In the genomic region with DNA sequence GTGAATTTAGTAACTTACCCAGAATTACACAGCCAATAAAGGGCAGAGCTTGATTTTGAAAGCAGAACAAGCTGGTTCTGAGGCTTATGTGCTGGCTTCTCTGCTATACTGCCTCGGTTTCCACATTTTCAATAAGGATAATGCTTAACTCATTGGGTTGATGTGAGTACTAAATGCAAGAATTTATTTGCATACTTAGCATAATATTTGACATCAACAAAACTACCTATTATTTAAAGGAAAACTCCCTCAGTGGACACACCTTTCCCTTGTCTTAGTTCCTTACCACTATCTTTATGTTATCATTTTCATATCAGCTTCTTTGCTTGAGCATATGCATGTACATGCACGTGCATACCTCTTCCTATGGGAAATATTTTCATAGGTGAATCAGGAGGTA, we compare ENCODE assay signal across 23 cellular contexts. TPM values are rescaled to one million over a fixed set of nuclear protein-coding genes. Genes with fewer than 3 reads are reported as not detected.
"Had no signal": no experiment of that assay in that cellular context is flagged by ENCODE, and none has a peak within 500 bp of the region (broad histone marks: within the 10 kb centered on the region; RNA-seq: fewer than 3 reads in every experiment).

No MANE protein-coding gene starts in this region.

- ATAC-seq: activated CD4-positive, CD25-positive, alpha-beta regulatory T cell treated with anti-CD3 and anti-CD28 coated beads, Interleukin-2, amount 50 U/mL, for 24 hours; activated CD8-positive, alpha-beta T cell treated with anti-CD3 and anti-CD28 coated beads, Interleukin-2, amount 10 ng/mL, durations not matched to agents 7 days and 5 days; activated naive CD8-positive, alpha-beta T cell treated with anti-CD3 and anti-CD28 coated beads, Interleukin-2, amount 50 U/mL, for 24 hours; foreskin keratinocyte had no signal

- H3K36me3 ChIP-seq: ascending aorta, breast epithelium, left lung, tibial nerve, vagina had no signal

- H3K27ac ChIP-seq: ascending aorta, breast epithelium, foreskin keratinocyte, left lung, tibial nerve, vagina had no signal

- H3K4me3 Mint-ChIP-seq: activated CD4-positive, alpha-beta T cell treated with anti-CD3 and anti-CD28 coated beads, Interleukin-2, amount 10 ng/mL, durations not matched to agents 7 days and 5 days; activated CD8-positive, alpha-beta T cell treated with anti-CD3 and anti-CD28 coated beads, Interleukin-2, amount 10 ng/mL, durations not matched to agents 7 days and 5 days; activated naive CD4-positive, alpha-beta T cell treated with anti-CD3 and anti-CD28 coated beads for 36 hours; activated naive CD8-positive, alpha-beta T cell treated with anti-CD3 and anti-CD28 coated beads, Interleukin-2, amount 50 U/mL, for 24 hours; activated T-cell treated with anti-CD3 and anti-CD28 coated beads, Interleukin-2, amount 50 U/mL, for 24 hours had no signal

- H3K27me3 ChIP-seq: ascending aorta, foreskin keratinocyte, vagina had no signal

- DNase-seq: activated CD4-positive, alpha-beta T cell treated with anti-CD3 and anti-CD28 coated beads, Interleukin-2, amount 10 ng/mL, durations not matched to agents 7 days and 5 days; activated CD8-positive, alpha-beta T cell treated with anti-CD3 and anti-CD28 coated beads, Interleukin-2, amount 10 ng/mL, durations not matched to agents 7 days and 5 days; activated naive CD4-positive, alpha-beta T cell treated with anti-CD3 and anti-CD28 coated beads for 36 hours; activated naive CD8-positive, alpha-beta T cell treated with anti-CD3 and anti-CD28 coated beads, Interleukin-2, amount 50 U/mL, for 24 hours; activated T-cell treated with anti-CD3 and anti-CD28 coated beads, Interleukin-2, amount 50 U/mL, for 24 hours; dermis blood vessel endothelial cell; kidney; left lung; mammary epithelial cell; retina; stimulated activated CD4-positive, alpha-beta T cell treated with anti-CD3 and anti-CD28 coated beads, Interleukin-12 subunit alpha, Interleukin-12 subunit beta, amount 100 ng/mL, for 4 hours; stimulated activated CD4-positive, alpha-beta T cell treated with anti-CD3 and anti-CD28 coated beads, Interleukin-1b, Interleukin-23, amount 100 ng/mL, for 48 hours; stimulated activated naive CD4-positive, alpha-beta T cell treated with Interleukin-2 at 50 U/mL for 16 hours; T-helper 1 cell; T-helper 9 cell had no signal

- H3K27ac Mint-ChIP-seq: activated CD4-positive, alpha-beta T cell treated with anti-CD3 and anti-CD28 coated beads, Interleukin-2, amount 10 ng/mL, durations not matched to agents 7 days and 5 days; activated CD8-positive, alpha-beta T cell treated with anti-CD3 and anti-CD28 coated beads, Interleukin-2, amount 10 ng/mL, durations not matched to agents 7 days and 5 days; activated naive CD4-positive, alpha-beta T cell treated with anti-CD3 and anti-CD28 coated beads for 36 hours; activated naive CD8-positive, alpha-beta T cell treated with anti-CD3 and anti-CD28 coated beads, Interleukin-2, amount 50 U/mL, for 24 hours; activated T-cell treated with anti-CD3 and anti-CD28 coated beads, Interleukin-2, amount 50 U/mL, for 24 hours; activated T-helper 2 cell treated with anti-CD3 and anti-CD28 coated beads, Interferon-gamma antibody, Interleukin-2, Interleukin-4, amounts not matched to agents 10 μg/mL and 5 μg/mL and 100 μg/mL, durations not matched to agents 14 hours and 24 hours and 36 hours had no signal

- H3K9me3 Mint-ChIP-seq: activated CD4-positive, alpha-beta T cell treated with anti-CD3 and anti-CD28 coated beads, Interleukin-2, amount 10 ng/mL, durations not matched to agents 7 days and 5 days; activated naive CD4-positive, alpha-beta T cell treated with anti-CD3 and anti-CD28 coated beads for 36 hours; activated naive CD8-positive, alpha-beta T cell treated with anti-CD3 and anti-CD28 coated beads, Interleukin-2, amount 50 U/mL, for 24 hours; activated T-cell treated with anti-CD3 and anti-CD28 coated beads, Interleukin-2, amount 50 U/mL, for 24 hours; activated T-helper 2 cell treated with anti-CD3 and anti-CD28 coated beads, Interferon-gamma antibody, Interleukin-2, Interleukin-4, amounts not matched to agents 10 μg/mL and 5 μg/mL and 100 μg/mL, durations not matched to agents 14 hours and 24 hours and 36 hours had no signal

- H3K9me3 ChIP-seq: ascending aorta, breast epithelium, left lung, tibial nerve, vagina had no signal

- H3K4me3 ChIP-seq: ascending aorta, breast epithelium, left lung, tibial nerve, vagina had no signal

- H3K4me1 ChIP-seq: breast epithelium had no signal

RNA-seq across cellular contexts. Expression of a gene that starts 3.0 kb away (rescaled TPM):
- total RNA-seq: activated T-helper 2 cell treated with anti-CD3 and anti-CD28 coated beads, Interferon-gamma antibody, Interleukin-2, Interleukin-4, amounts not matched to agents 10 μg/mL and 5 μg/mL and 100 μg/mL, durations not matched to agents 14 hours and 24 hours and 36 hours; fibroblast of lung had no signal
